In the genomic region with DNA sequence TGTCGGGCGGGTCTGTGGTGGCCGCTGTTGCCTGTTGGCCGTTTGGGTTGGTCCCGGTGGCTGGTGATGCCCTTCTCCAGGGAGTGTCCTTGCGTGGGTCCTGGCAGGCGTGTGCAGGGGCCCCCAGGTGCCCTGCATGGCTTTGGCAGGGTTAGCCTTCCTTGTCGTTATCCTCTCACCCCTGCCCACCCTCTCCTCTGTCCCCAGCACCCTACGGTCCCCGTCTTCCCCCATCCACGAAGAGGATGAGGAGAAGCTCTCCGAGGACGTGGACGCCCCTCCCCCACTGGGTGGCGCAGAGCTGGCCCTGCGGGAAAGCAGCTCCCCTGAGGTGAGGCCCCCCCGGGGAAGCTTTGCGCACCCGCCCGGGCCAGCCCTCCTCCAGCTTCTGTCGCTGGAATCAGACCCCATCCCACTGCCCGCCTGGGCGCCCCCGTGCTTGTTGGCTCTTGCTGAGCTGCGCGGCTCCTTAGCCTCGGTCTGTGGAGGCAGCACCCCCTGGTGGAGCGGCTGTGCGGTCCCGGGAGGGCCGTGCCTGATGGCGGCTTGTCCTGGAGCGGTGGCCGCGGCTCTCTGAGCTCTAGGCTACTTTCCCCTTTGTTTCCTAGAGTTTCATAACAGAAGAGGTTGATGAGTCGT, we compare ENCODE assay signal across 9 cellular contexts. TPM values are rescaled to one million over a fixed set of nuclear protein-coding genes. Genes with fewer than 3 reads are reported as not detected.
DNase-seq lines count a peak whose midpoint lies in the region; ATAC-seq, FAIRE-seq and TF ChIP-seq lines count a peak whose summit lies in the region.
"Had no signal": no experiment of that assay in that cellular context is flagged by ENCODE, and none has a peak within 500 bp of the region (broad histone marks: within the 10 kb centered on the region; RNA-seq: fewer than 3 reads in every experiment).

No MANE protein-coding gene starts in this region.

- peaks cover 65% of the 10 kb centered on the region for H3K36me3 ChIP-seq in HUES6 (ENCODE audit: control insufficient read depth, insufficient read depth, low read length)

- no peak overlapping the region for H3K27ac Mint-ChIP-seq in activated T-helper 17 cell treated with anti-CD3 and anti-CD28 coated beads, Interleukin-2, amount 50 U/mL, for 72 hours
- peak overlapping the region; percentile 9 for H3K27ac Mint-ChIP-seq in stimulated activated naive B cell treated with anti-CD40 and anti-IgM and Interleukin-4, amounts not matched to agents 10 μg/mL and 1 μg/mL and 100 μg/mL, for 72 hours
- H3K27ac Mint-ChIP-seq: activated naive CD8-positive, alpha-beta T cell had no signal

- no peak for DNase-seq in AG09309 (ENCODE audit: low read depth)
- peak; percentile 46 for DNase-seq in inferior parietal cortex (ENCODE audit: extremely low spot score)
- DNase-seq in stimulated activated naive B cell treated with anti-CD40 and anti-IgM and Interleukin-4, amounts not matched to agents 10 μg/mL and 1 μg/mL and 100 μg/mL, for 72 hours, result no peak
- no peak for DNase-seq in urothelium cell line (ENCODE audit: low spot score)

- no peak overlapping the region for H3K4me3 Mint-ChIP-seq in activated T-helper 17 cell treated with anti-CD3 and anti-CD28 coated beads, Interleukin-2, amount 50 U/mL, for 72 hours
- H3K4me3 Mint-ChIP-seq in stimulated activated naive B cell treated with anti-CD40 and anti-IgM and Interleukin-4, amounts not matched to agents 10 μg/mL and 1 μg/mL and 100 μg/mL, for 72 hours, result no peak overlapping the region
- H3K4me3 Mint-ChIP-seq: activated naive CD8-positive, alpha-beta T cell had no signal

- no peak for FAIRE-seq in urothelium cell line (lab: Jason Lieb, UNC)

- no peak overlapping the region for H3K4me3 ChIP-seq in AG09309 (ENCODE audit: control insufficient read depth, low read depth, low read length)
- no peak overlapping the region for H3K4me3 ChIP-seq in HUES6 (ENCODE audit: low read depth, low read length)

- H3K27ac ChIP-seq in HUES6 (ENCODE audit: low read depth, low read length), result peak overlapping the region; percentile 73

- no peaks in the 10 kb centered on the region for H3K27me3 ChIP-seq in HUES6 (ENCODE audit: control insufficient read depth, insufficient read depth, low read length)

- H3K9me3 Mint-ChIP-seq in activated T-helper 17 cell treated with anti-CD3 and anti-CD28 coated beads, Interleukin-2, amount 50 U/mL, for 72 hours, result no peaks in the 10 kb centered on the region
- no peaks in the 10 kb centered on the region for H3K9me3 Mint-ChIP-seq in stimulated activated naive B cell treated with anti-CD40 and anti-IgM and Interleukin-4, amounts not matched to agents 10 μg/mL and 1 μg/mL and 100 μg/mL, for 72 hours

- ATAC-seq in activated T-helper 17 cell treated with anti-CD3 and anti-CD28 coated beads, Interleukin-2, amount 50 U/mL, for 72 hours (replicated peaks), result peak; percentile 64
- ATAC-seq in stimulated activated naive B cell treated with anti-CD40 and anti-IgM and Interleukin-4, amounts not matched to agents 10 μg/mL and 1 μg/mL and 100 μg/mL, for 72 hours (replicated peaks), result peak; percentile 43 to 48
- ATAC-seq in HG02610 (IDR thresholded peaks at IDR 0.05; ENCODE audit: unreplicated experiment) (no peak), GM21390 (IDR thresholded peaks at IDR 0.05; ENCODE audit: unreplicated experiment) (no peak)

- no peak overlapping the region for H3K9ac ChIP-seq in HUES6 (ENCODE audit: low read length)

- peak; percentile 30 for TF ChIP-seq CTCF in AG09309 (IDR thresholded peaks at IDR 0.05; ENCODE audit: control insufficient read depth, insufficient read depth, low read depth, low read length, missing control alignments)

- peaks cover 34% of the 10 kb centered on the region for H3K36me3 Mint-ChIP-seq in activated T-helper 17 cell treated with anti-CD3 and anti-CD28 coated beads, Interleukin-2, amount 50 U/mL, for 72 hours (ENCODE audit: low read depth)
- H3K36me3 Mint-ChIP-seq in stimulated activated naive B cell treated with anti-CD40 and anti-IgM and Interleukin-4, amounts not matched to agents 10 μg/mL and 1 μg/mL and 100 μg/mL, for 72 hours, result peaks cover 32 to 53% of the 10 kb centered on the region in 2 donors
- H3K36me3 Mint-ChIP-seq: activated naive CD8-positive, alpha-beta T cell had no signal

- H3K4me1 Mint-ChIP-seq in activated T-helper 17 cell treated with anti-CD3 and anti-CD28 coated beads, Interleukin-2, amount 50 U/mL, for 72 hours, result peaks cover 6% of the 10 kb centered on the region
- peaks cover 0 to 6% of the 10 kb centered on the region in 2 donors for H3K4me1 Mint-ChIP-seq in stimulated activated naive B cell treated with anti-CD40 and anti-IgM and Interleukin-4, amounts not matched to agents 10 μg/mL and 1 μg/mL and 100 μg/mL, for 72 hours

- H3K27me3 Mint-ChIP-seq in activated T-helper 17 cell treated with anti-CD3 and anti-CD28 coated beads, Interleukin-2, amount 50 U/mL, for 72 hours, result no peaks in the 10 kb centered on the region
- H3K27me3 Mint-ChIP-seq in stimulated activated naive B cell treated with anti-CD40 and anti-IgM and Interleukin-4, amounts not matched to agents 10 μg/mL and 1 μg/mL and 100 μg/mL, for 72 hours, result no peaks in the 10 kb centered on the region
- H3K27me3 Mint-ChIP-seq: activated naive CD8-positive, alpha-beta T cell had no signal

- no peaks in the 10 kb centered on the region for H3K9me3 ChIP-seq in HUES6 (ENCODE audit: control insufficient read depth, insufficient read depth, low read depth, low read length)

- H3K4me1 ChIP-seq in HUES6 (ENCODE audit: control insufficient read depth, insufficient read depth, low read length), result peaks cover 6% of the 10 kb centered on the region; the same call in 1 of the 2 replicates

RNA-seq across cellular contexts. Expression of a gene that starts 10.6 kb away (rescaled TPM):
- total RNA-seq in activated T-helper 17 cell treated with anti-CD3 and anti-CD28 coated beads, Interleukin-2, amount 50 U/mL, for 72 hours, result 10 to 100 TPM; 16.8 to 28.7 TPM

RNA-seq across cellular contexts. Expression of a gene that starts 51.3 kb away (rescaled TPM):
- total RNA-seq in activated T-helper 17 cell treated with anti-CD3 and anti-CD28 coated beads, Interleukin-2, amount 50 U/mL, for 72 hours, result 10 to 100 TPM; 14.0 to 15.7 TPM

RNA-seq across cellular contexts. Expression of a gene that starts 51.6 kb away (rescaled TPM):
- not detected for total RNA-seq in activated T-helper 17 cell treated with anti-CD3 and anti-CD28 coated beads, Interleukin-2, amount 50 U/mL, for 72 hours

RNA-seq across cellular contexts. Expression of a gene that starts 58.1 kb away (rescaled TPM):
- 10 to 100 TPM; 63.5 to 66.3 TPM for total RNA-seq in activated T-helper 17 cell treated with anti-CD3 and anti-CD28 coated beads, Interleukin-2, amount 50 U/mL, for 72 hours

Comparison
In these comparisons a context has a peak if more than half of its experiments do, and no peak if none do; other contexts are left out.
1. ATAC-seq: peak in activated T-helper 17 cell treated with anti-CD3 and anti-CD28 coated beads, Interleukin-2, amount 50 U/mL, for 72 hours (single experiment) and stimulated activated naive B cell treated with anti-CD40 and anti-IgM and Interleukin-4, amounts not matched to agents 10 μg/mL and 1 μg/mL and 100 μg/mL, for 72 hours (2 of 2); none in HG02610 (single experiment) and GM21390 (single experiment).